16 cellular contexts compared by ENCODE assay signal in the genomic region with DNA sequence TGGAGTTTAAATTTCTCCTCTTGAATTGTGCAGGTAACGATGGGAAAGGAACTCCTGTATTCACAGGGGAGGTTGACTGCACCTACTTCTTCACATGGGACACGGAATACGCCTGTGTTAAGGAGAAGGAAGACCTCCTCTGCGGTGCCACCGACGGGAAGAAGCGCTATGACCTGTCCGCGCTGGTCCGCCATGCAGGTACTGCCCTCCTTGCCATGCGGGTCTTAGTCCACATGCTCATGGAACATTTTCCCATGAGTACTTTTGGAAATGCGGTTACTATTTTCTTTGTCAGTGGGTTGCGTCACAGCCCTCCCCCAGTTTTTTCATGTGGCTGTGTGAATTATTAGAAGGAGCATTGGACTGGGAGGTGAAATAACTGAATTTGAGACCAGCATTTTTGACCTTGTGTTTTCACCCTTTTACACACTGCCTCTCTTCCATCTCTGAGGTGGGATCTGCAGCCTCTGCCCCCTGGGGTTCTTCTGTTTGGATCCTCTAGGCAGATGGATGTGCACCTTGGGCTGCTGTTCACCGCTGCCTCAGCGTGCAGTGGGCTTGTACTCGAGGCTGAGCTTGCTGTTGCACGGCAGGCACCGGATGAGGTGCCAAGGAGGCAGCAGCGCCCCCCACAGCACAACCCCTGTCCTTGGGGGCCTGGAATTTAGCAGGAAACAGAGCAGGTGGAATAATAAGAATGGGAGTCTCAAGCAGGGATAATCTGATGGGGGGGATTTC.
DNase-seq lines count a peak whose midpoint lies in the region; ATAC-seq, FAIRE-seq and TF ChIP-seq lines count a peak whose summit lies in the region.
"Had no signal": no experiment of that assay in that cellular context is flagged by ENCODE, and none has a peak within 500 bp of the region (broad histone marks: within the 10 kb centered on the region; RNA-seq: fewer than 3 reads in every experiment).

No MANE protein-coding gene starts in this region.

- H3K27ac ChIP-seq in HepG2 (ENCODE audit: extremely low read length, insufficient read depth, low read length) (no peak overlapping the region), WERI-Rb-1 (no peak overlapping the region)
- H3K27ac ChIP-seq: A549, BLaER1 had no signal

- no peak for TF ChIP-seq POLR2A in HepG2 (IDR thresholded peaks at IDR 0.05; ENCODE audit: insufficient read depth in 1 of 2, low read depth in 2 of 2, low read length in 2 of 2)

- H3K9me3 ChIP-seq in HepG2 (ENCODE audit: low read length) (no peaks in the 10 kb centered on the region), WERI-Rb-1 (ENCODE audit: severe bottlenecking) (no peaks in the 10 kb centered on the region)
- H3K9me3 ChIP-seq: A549, BLaER1 had no signal

- H3K79me2 ChIP-seq in HepG2 (ENCODE audit: insufficient read depth, low read length) = no peaks in the 10 kb centered on the region

- intact Hi-C loops in HepG2 (cut with micrococcal nuclease; ENCODE audit: unreplicated experiment) = loop anchor here (5.0 kb wide), 2 partner anchors 58 to 178 kb away; no protein-coding TSS in a partner anchor

- no peak for DNase-seq in activated T-cell treated with anti-CD3 and anti-CD28 coated beads, Interleukin-2, amount 50 U/mL, for 72 hours
- no peak for DNase-seq in activated T-cell treated with anti-CD3 and anti-CD28 coated beads, Interleukin-2, amount 50 U/mL, for 1 hour
- DNase-seq in HepG2 (ENCODE audit: low spot score) = no peak
- DNase-seq in stimulated activated naive B cell treated with anti-CD40 and anti-IgM and Interleukin-4, amounts not matched to agents 10 μg/mL and 1 μg/mL and 100 μg/mL, for 72 hours = no peak
- DNase-seq in NCI-H1048 (lab: John Stamatoyannopoulos, UW) = no peak
- DNase-seq in WERI-Rb-1 = no peak
- no peak for DNase-seq in NCI-H226
- DNase-seq: mesendoderm, NCI-H2081 treated with DMSO at 0.1 percent for 48 hours, T1000 had no signal

- CTCF ChIA-PET in HepG2 (lab: Yijun Ruan, JAX; ENCODE audit: low intra/inter-chr PET ratio, low total read pairs) = no interaction called here

- H3K36me3 ChIP-seq in HepG2 (replicated peaks in 1 of 2; ENCODE audit: control insufficient read depth in 1 of 2, insufficient read depth in 2 of 2, low read length in 2 of 2) (peaks cover 23 to 82% of the 10 kb centered on the region in 2 experiments), WERI-Rb-1 (peaks cover 41% of the 10 kb centered on the region)

- no peak overlapping the region for H3K9ac ChIP-seq in HepG2 (ENCODE audit: insufficient read depth, low read depth, low read length)
- H3K9ac ChIP-seq: BLaER1 had no signal

- POLR2A ChIA-PET in HepG2 (lab: Yijun Ruan, JAX) = no interaction called here

- FAIRE-seq in HepG2 (lab: Jason Lieb, UNC) = no peak
- FAIRE-seq: A549 had no signal

- TF ChIP-seq EP300 in HepG2 (IDR thresholded peaks at IDR 0.05; ENCODE audit: low read depth in 2 of 2, low read length in 2 of 2) (no peak), HepG2 (CRISPR knock-in tag; IDR thresholded peaks at IDR 0.05; ENCODE audit: borderline replicate concordance) (no peak)

- H3K4me3 ChIP-seq in HepG2 (replicated peaks in 1 of 3; ENCODE audit: insufficient read depth in 1 of 3, low read depth in 2 of 3, low read length in 3 of 3) = no peak overlapping the region
- H3K4me3 ChIP-seq in WERI-Rb-1 (ENCODE audit: low read depth, low read length) = no peak overlapping the region
- H3K4me3 ChIP-seq: A549, BLaER1, dorsolateral prefrontal cortex had no signal

- peaks cover 16 to 18% of the 10 kb centered on the region in 2 donors for H3K36me3 Mint-ChIP-seq in activated T-cell treated with anti-CD3 and anti-CD28 coated beads, Interleukin-2, amount 50 U/mL, for 72 hours (ENCODE audit: insufficient read depth in 2 of 2)
- H3K36me3 Mint-ChIP-seq in activated T-helper 17 cell treated with anti-CD3 and anti-CD28 coated beads, Interleukin-2, amount 50 U/mL, for 72 hours (ENCODE audit: low read depth) = peaks cover 98% of the 10 kb centered on the region
- peaks cover 63 to 80% of the 10 kb centered on the region in 2 donors for H3K36me3 Mint-ChIP-seq in stimulated activated naive B cell treated with anti-CD40 and anti-IgM and Interleukin-4, amounts not matched to agents 10 μg/mL and 1 μg/mL and 100 μg/mL, for 72 hours

- peaks cover 15% of the 10 kb centered on the region for H3K4me1 Mint-ChIP-seq in activated T-cell treated with anti-CD3 and anti-CD28 coated beads, Interleukin-2, amount 50 U/mL, for 72 hours (ENCODE audit: low read depth)
- H3K4me1 Mint-ChIP-seq in activated T-helper 17 cell treated with anti-CD3 and anti-CD28 coated beads, Interleukin-2, amount 50 U/mL, for 72 hours = peaks cover 14% of the 10 kb centered on the region
- peaks cover 12 to 20% of the 10 kb centered on the region in 2 donors for H3K4me1 Mint-ChIP-seq in stimulated activated naive B cell treated with anti-CD40 and anti-IgM and Interleukin-4, amounts not matched to agents 10 μg/mL and 1 μg/mL and 100 μg/mL, for 72 hours

- no peaks in the 10 kb centered on the region for H3K27me3 ChIP-seq in HepG2 (ENCODE audit: control insufficient read depth in 1 of 2, insufficient read depth in 2 of 2, low read length in 2 of 2)
- H3K27me3 ChIP-seq in WERI-Rb-1 (ENCODE audit: insufficient read depth, low read depth, severe bottlenecking) = no peaks in the 10 kb centered on the region
- H3K27me3 ChIP-seq: BLaER1, dorsolateral prefrontal cortex had no signal

- no peak for ATAC-seq in activated T-cell treated with anti-CD3 and anti-CD28 coated beads, Interleukin-2, amount 50 U/mL, for 72 hours (replicated peaks in 1 of 2)
- ATAC-seq in activated T-helper 17 cell treated with anti-CD3 and anti-CD28 coated beads, Interleukin-2, amount 50 U/mL, for 72 hours (replicated peaks) = no peak
- ATAC-seq in HepG2 = no peak
- no peak for ATAC-seq in stimulated activated naive B cell treated with anti-CD40 and anti-IgM and Interleukin-4, amounts not matched to agents 10 μg/mL and 1 μg/mL and 100 μg/mL, for 72 hours (replicated peaks)
- ATAC-seq: A549; activated CD4-positive, CD25-positive, alpha-beta regulatory T cell treated with anti-CD3 and anti-CD28 coated beads, Interleukin-2, amount 50 U/mL, for 24 hours had no signal

- no peak overlapping the region for H2AFZ ChIP-seq in HepG2 (ENCODE audit: low read length)

- H3K4me2 ChIP-seq in HepG2 (ENCODE audit: low read depth, low read length) = no peak overlapping the region
- H3K4me2 ChIP-seq: A549, BLaER1 had no signal

- TF ChIP-seq RAD21 in HepG2 (CRISPR knock-in tag; IDR thresholded peaks at IDR 0.05) = no peak

- no peaks in the 10 kb centered on the region for H3K9me3 Mint-ChIP-seq in activated T-cell treated with anti-CD3 and anti-CD28 coated beads, Interleukin-2, amount 50 U/mL, for 72 hours
- no peaks in the 10 kb centered on the region for H3K9me3 Mint-ChIP-seq in activated T-helper 17 cell treated with anti-CD3 and anti-CD28 coated beads, Interleukin-2, amount 50 U/mL, for 72 hours
- no peaks in the 10 kb centered on the region for H3K9me3 Mint-ChIP-seq in stimulated activated naive B cell treated with anti-CD40 and anti-IgM and Interleukin-4, amounts not matched to agents 10 μg/mL and 1 μg/mL and 100 μg/mL, for 72 hours
- H3K9me3 Mint-ChIP-seq: naive thymus-derived CD4-positive, alpha-beta T cell had no signal

- peaks cover 3% of the 10 kb centered on the region; the same call in 1 of the 2 replicates for H4K20me1 ChIP-seq in HepG2 (ENCODE audit: insufficient read depth, low read length)

- peak overlapping the region; percentile 20 for H3K27ac Mint-ChIP-seq in activated T-cell treated with anti-CD3 and anti-CD28 coated beads, Interleukin-2, amount 50 U/mL, for 72 hours
- H3K27ac Mint-ChIP-seq in activated T-helper 17 cell treated with anti-CD3 and anti-CD28 coated beads, Interleukin-2, amount 50 U/mL, for 72 hours = peak overlapping the region; percentile 38
- peak overlapping the region; percentile 15 for H3K27ac Mint-ChIP-seq in stimulated activated naive B cell treated with anti-CD40 and anti-IgM and Interleukin-4, amounts not matched to agents 10 μg/mL and 1 μg/mL and 100 μg/mL, for 72 hours

- BruUV-seq in HepG2 (replicated peaks; lab: Mats Ljungman, UMichigan) = no TSS peak

- H3K27me3 Mint-ChIP-seq in activated T-cell treated with anti-CD3 and anti-CD28 coated beads, Interleukin-2, amount 50 U/mL, for 72 hours (ENCODE audit: low read depth) = no peaks in the 10 kb centered on the region
- H3K27me3 Mint-ChIP-seq in activated T-helper 17 cell treated with anti-CD3 and anti-CD28 coated beads, Interleukin-2, amount 50 U/mL, for 72 hours = no peaks in the 10 kb centered on the region
- no peaks in the 10 kb centered on the region for H3K27me3 Mint-ChIP-seq in stimulated activated naive B cell treated with anti-CD40 and anti-IgM and Interleukin-4, amounts not matched to agents 10 μg/mL and 1 μg/mL and 100 μg/mL, for 72 hours
- H3K27me3 Mint-ChIP-seq: naive thymus-derived CD4-positive, alpha-beta T cell had no signal

- 97% methylated on average over 19 of the region's 19 CpGs for WGBS in HepG2 (ENCODE audit: low lambda C conversion rate)

- in situ Hi-C loops in HepG2 (cut with HindIII; ENCODE audit: extremely low pct_ligation_motif_present, low pct_unique_long_range_greater_than_20kb) = loop anchor here (5.0 kb wide), 1 partner anchor 68 kb away; no protein-coding TSS in a partner anchor

- no peak for TF ChIP-seq CTCF in HepG2 (CRISPR knock-in tag; IDR thresholded peaks at IDR 0.05)
- no peak for TF ChIP-seq CTCF in WERI-Rb-1 (IDR thresholded peaks at IDR 0.05; ENCODE audit: low read depth, low read length)

- H3K4me1 ChIP-seq in HepG2 (ENCODE audit: insufficient read depth, low read length) = peaks cover 34% of the 10 kb centered on the region
- H3K4me1 ChIP-seq: BLaER1 had no signal

- H3K4me3 Mint-ChIP-seq in activated T-cell treated with anti-CD3 and anti-CD28 coated beads, Interleukin-2, amount 50 U/mL, for 72 hours = no peak overlapping the region
- no peak overlapping the region for H3K4me3 Mint-ChIP-seq in activated T-helper 17 cell treated with anti-CD3 and anti-CD28 coated beads, Interleukin-2, amount 50 U/mL, for 72 hours
- no peak overlapping the region for H3K4me3 Mint-ChIP-seq in stimulated activated naive B cell treated with anti-CD40 and anti-IgM and Interleukin-4, amounts not matched to agents 10 μg/mL and 1 μg/mL and 100 μg/mL, for 72 hours
- H3K4me3 Mint-ChIP-seq: naive thymus-derived CD4-positive, alpha-beta T cell had no signal
